7 cellular contexts compared by ENCODE assay signal in genomic region chr2:10432315-10433181, GRCh38. TPM values are rescaled to one million over a fixed set of nuclear protein-coding genes. Genes with fewer than 3 reads are reported as not detected.
DNase-seq lines count a peak whose midpoint lies in the region; ATAC-seq, FAIRE-seq and TF ChIP-seq lines count a peak whose summit lies in the region.

No MANE protein-coding gene starts in this region.

- H3K4me3 ChIP-seq in OCI-LY7 (ENCODE audit: low read depth, low read length, poor library complexity, severe bottlenecking) (peak overlapping the region; percentile 57), fibroblast of villous mesenchyme (ENCODE audit: low read depth, low read length) (peak overlapping the region; percentile 48), small intestine (ENCODE audit: low read depth in 1 of 2, low read length in 2 of 2) (peak overlapping the region in 1 of 2 donors; percentile 45), prostate gland (peak overlapping the region in 1 of 2 donors; percentile 18)

- POLR2A ChIA-PET in OCI-LY7 (lab: Charles Lee): interaction anchor here (1.2 to 1.7 kb wide), 2 partner anchors 13 to 167 kb away, joined by 4 to 5 read pairs; no protein-coding TSS in a partner anchor

- H3K36me3 ChIP-seq in OCI-LY7 (ENCODE audit: insufficient read depth, low read length): no peaks in the 10 kb centered on the region
- no peaks in the 10 kb centered on the region for H3K36me3 ChIP-seq in small intestine (ENCODE audit: control insufficient read depth in 2 of 2, insufficient read depth in 2 of 2, low read length in 2 of 2)
- H3K36me3 ChIP-seq in prostate gland: no peaks in the 10 kb centered on the region

- no peak for DNase-seq in OCI-LY7 (ENCODE audit: low spot score)
- no peak for DNase-seq in fibroblast of villous mesenchyme (ENCODE audit: low read depth)
- DNase-seq in small intestine: peak; percentile 88
- DNase-seq in prostate gland (ENCODE audit: low spot score): no peak
- no peak for DNase-seq in NCI-H345 treated with DMSO at 0.1 percent for 48 hours (lab: John Stamatoyannopoulos, UW; ENCODE audit: unreplicated experiment)

- TF ChIP-seq CTCF in OCI-LY7 (conservative IDR thresholded peaks at IDR 0.05; ENCODE audit: low read length): no peak
- no peak for TF ChIP-seq CTCF in fibroblast of villous mesenchyme (IDR thresholded peaks at IDR 0.05; ENCODE audit: insufficient read depth, low read depth, low read length)
- no peak for TF ChIP-seq CTCF in prostate gland (IDR thresholded peaks at IDR 0.05)

- no peak for FAIRE-seq in small intestine (lab: Jason Lieb, UNC)

- BruUV-seq in OCI-LY7 (replicated peaks; lab: Mats Ljungman, UMichigan): no TSS peak

- H4K20me1 ChIP-seq in OCI-LY7 (ENCODE audit: insufficient read depth, low read length): no peaks in the 10 kb centered on the region

- H3K27ac ChIP-seq in OCI-LY7 (ENCODE audit: low read depth, low read length, poor library complexity, severe bottlenecking) (no peak overlapping the region), small intestine (ENCODE audit: low read depth in 1 of 2, low read length in 1 of 2) (peak overlapping the region; percentile 83 to 93), prostate gland (no peak overlapping the region)

- ATAC-seq in GM21360 (IDR thresholded peaks at IDR 0.05; ENCODE audit: unreplicated experiment): peak; percentile 36
- ATAC-seq in HG03442 (IDR thresholded peaks at IDR 0.05; ENCODE audit: unreplicated experiment): no peak

- no peaks in the 10 kb centered on the region for H3K9me3 ChIP-seq in OCI-LY7 (ENCODE audit: low read length)
- no peaks in the 10 kb centered on the region for H3K9me3 ChIP-seq in small intestine (ENCODE audit: control insufficient read depth, low read depth)
- H3K9me3 ChIP-seq in prostate gland: no peaks in the 10 kb centered on the region

- CTCF ChIA-PET in OCI-LY7 (lab: Charles Lee; ENCODE audit: unreplicated experiment): interaction anchor here (1.5 kb wide), 1 partner anchor 167 kb away, joined by 5 read pairs; no protein-coding TSS in a partner anchor

- WGBS in small intestine, 3 donors: 5 to 19% (median 16%) methylated on average over 38 to 49 of the region's 49 CpGs
- WGBS in prostate gland: 36% methylated on average over 42 of the region's 49 CpGs

- intact Hi-C loops in OCI-LY7 (cut with micrococcal nuclease; ENCODE audit: unreplicated experiment) (no loop called here), prostate gland (cut with DNase I) (loop anchor here (10.0 kb wide), 1 partner anchor 628 kb away; no protein-coding TSS in a partner anchor)

- H3K4me1 ChIP-seq in OCI-LY7 (ENCODE audit: insufficient read depth, low read length, poor library complexity, severe bottlenecking) (peaks cover 5% of the 10 kb centered on the region), small intestine (ENCODE audit: control insufficient read depth in 2 of 2, insufficient read depth in 1 of 2, low read depth in 1 of 2, low read length in 1 of 2) (no peaks in the 10 kb centered on the region), prostate gland (replicated peaks) (no peaks in the 10 kb centered on the region)

- peak overlapping the region; percentile 64 for H3K4me2 ChIP-seq in OCI-LY7 (ENCODE audit: low read length)

- no peaks in the 10 kb centered on the region for H3K27me3 ChIP-seq in small intestine (ENCODE audit: control insufficient read depth in 2 of 2, insufficient read depth in 2 of 2, low read length in 2 of 2)
- no peaks in the 10 kb centered on the region for H3K27me3 ChIP-seq in prostate gland (replicated peaks; ENCODE audit: insufficient read depth)

- no peak for TF ChIP-seq POLR2A in prostate gland (IDR thresholded peaks at IDR 0.05)

- H3K79me2 ChIP-seq in OCI-LY7 (ENCODE audit: insufficient read depth, low read depth, low read length): no peaks in the 10 kb centered on the region

- H3K9me2 ChIP-seq in OCI-LY7 (ENCODE audit: insufficient read depth, low read length): no peaks in the 10 kb centered on the region

- 0 out of 2 replicates have a peak overlapping the region, but pooled peaks have one; percentile 12 for H2AFZ ChIP-seq in OCI-LY7 (ENCODE audit: low read length)

RNA-seq across cellular contexts. Expression of gene ODC1, which starts 15.6 kb away (rescaled TPM):
- 273 and 306 TPM in 2 replicates for total RNA-seq in OCI-LY7 (2014; rRNA removed; shearing (Covaris generic))
- 221 and 256 TPM in 2 replicates for total RNA-seq in OCI-LY7 (2022)
- total RNA-seq in fibroblast of villous mesenchyme: 88.3 and 133 TPM in 2 replicates
- 100 to 1,000 TPM in 1 of 3 donors, 10 to 100 TPM in 2; 12.5 to 109 (median 21.9) TPM for polyA plus RNA-seq in small intestine
- total RNA-seq in prostate gland: 100 to 1,000 TPM; 147 to 261 TPM

Comparison
In these comparisons a context has a peak if more than half of its experiments do, and no peak if none do; other contexts are left out.
1. H3K27ac ChIP-seq: peak in small intestine (2 of 2); none in OCI-LY7 (single experiment) and prostate gland (0 of 2).